15 cellular contexts compared by ENCODE assay signal in genomic region chr3:171565671-171566070, GRCh38.
DNase-seq lines count a peak whose midpoint lies in the region; ATAC-seq, FAIRE-seq and TF ChIP-seq lines count a peak whose summit lies in the region.
"Had no signal": no experiment of that assay in that cellular context is flagged by ENCODE, and none has a peak within 500 bp of the region (broad histone marks: within the 10 kb centered on the region; RNA-seq: fewer than 3 reads in every experiment).

No MANE protein-coding gene starts in this region.

- H4K20me1 ChIP-seq in osteoblast (ENCODE audit: insufficient read depth, low read length) = no peaks in the 10 kb centered on the region

- H3K4me2 ChIP-seq in osteoblast (ENCODE audit: insufficient read depth, low read length) = no peak overlapping the region

- peaks cover 9% of the 10 kb centered on the region for H3K4me1 ChIP-seq in osteoblast (ENCODE audit: insufficient read depth, low read length)
- H3K4me1 ChIP-seq: transverse colon had no signal

- H3K36me3 ChIP-seq in bronchial epithelial cell (ENCODE audit: control insufficient read depth, insufficient read depth, low read length) = no peaks in the 10 kb centered on the region
- H3K36me3 ChIP-seq in osteoblast (ENCODE audit: insufficient read depth, low read length) = no peaks in the 10 kb centered on the region
- H3K36me3 ChIP-seq: SJCRH30, transverse colon, WERI-Rb-1 had no signal

- TF ChIP-seq CTCF in NB4 (IDR thresholded peaks at IDR 0.05; ENCODE audit: low read depth, low read length) (no peak), bronchial epithelial cell (IDR thresholded peaks at IDR 0.05; ENCODE audit: insufficient read depth, low read length, severe bottlenecking) (no peak), osteoblast (IDR thresholded peaks at IDR 0.05; ENCODE audit: extremely low read depth, low read depth, low read length) (no peak)

- no peaks in the 10 kb centered on the region for H3K9me3 ChIP-seq in osteoblast (ENCODE audit: low read depth, low read length)
- H3K9me3 ChIP-seq: SJCRH30, transverse colon had no signal

- H3K27me3 ChIP-seq in bronchial epithelial cell (ENCODE audit: control insufficient read depth, insufficient read depth, low read length) (no peaks in the 10 kb centered on the region), osteoblast (ENCODE audit: insufficient read depth, low read length) (peaks cover 4% of the 10 kb centered on the region)
- H3K27me3 ChIP-seq: SJCRH30, transverse colon had no signal

- no peak for TF ChIP-seq POLR2A in NB4 (IDR thresholded peaks at IDR 0.05; ENCODE audit: extremely low read depth, insufficient read length)

- no peak for FAIRE-seq in bronchial epithelial cell (lab: Jason Lieb, UNC)

- H3K4me3 ChIP-seq in NB4 (ENCODE audit: low read depth, low read length) (no peak overlapping the region), bronchial epithelial cell (ENCODE audit: low read depth, low read length) (no peak overlapping the region), osteoblast (ENCODE audit: insufficient read depth, low read length) (no peak overlapping the region)
- H3K4me3 ChIP-seq: SJCRH30, transverse colon had no signal

- ATAC-seq in GM19351 (IDR thresholded peaks at IDR 0.05; ENCODE audit: unreplicated experiment) = no peak
- ATAC-seq: activated naive CD4-positive, alpha-beta T cell treated with anti-CD3 and anti-CD28 coated beads, Interleukin-2, amount 50 U/mL, for 72 hours; left colon had no signal

- H3K27ac ChIP-seq in osteoblast (ENCODE audit: low read depth, low read length) = no peak overlapping the region
- H3K27ac ChIP-seq: SJCRH30, transverse colon, WERI-Rb-1 had no signal

- no peak overlapping the region for H2AFZ ChIP-seq in osteoblast (ENCODE audit: low read length)

- no peaks in the 10 kb centered on the region for H3K79me2 ChIP-seq in osteoblast (ENCODE audit: insufficient read depth, low read length)

- DNase-seq in NCI-H1417 (lab: John Stamatoyannopoulos, UW) = peak; percentile 19 to 69 (median 58)
- DNase-seq in NCI-H1417 treated with DMSO at 0.1 percent for 48 hours (lab: John Stamatoyannopoulos, UW) = no peak
- peak; percentile 67 for DNase-seq in NB4 (ENCODE audit: low read depth)
- DNase-seq in bronchial epithelial cell (ENCODE audit: low read depth) = peak; percentile 54
- peak; percentile 29 for DNase-seq in osteoblast (ENCODE audit: insufficient read length, low spot score, missing footprints)
- DNase-seq in NCI-H345 (lab: John Stamatoyannopoulos, UW) = no peak
- no peak for DNase-seq in cerebellar nuclear complex (lab: John Stamatoyannopoulos, UW)
- DNase-seq: activated CD8-positive, alpha-beta memory T cell treated with anti-CD3 and anti-CD28 coated beads, Interleukin-2, amount 50 U/mL, for 4 hours; KG1; left colon; transverse colon; WERI-Rb-1 had no signal

Comparison
In these comparisons a context has a peak if more than half of its experiments do, and no peak if none do; other contexts are left out.
1. DNase-seq: peak in NCI-H1417 (3 of 3), NB4 (single experiment), bronchial epithelial cell (single experiment) and osteoblast (single experiment); none in NCI-H1417 treated with DMSO at 0.1 percent for 48 hours (single experiment), NCI-H345 (single experiment) and cerebellar nuclear complex (0 of 2).